In genomic region chr20:32451682-32452461, GRCh38 we compare ENCODE assay signal across 13 cellular contexts.
DNase-seq lines count a peak whose midpoint lies in the region; ATAC-seq and TF ChIP-seq lines count a peak whose summit lies in the region.
"Had no signal": no experiment of that assay in that cellular context is flagged by ENCODE, and none has a peak within 500 bp of the region (broad histone marks: within the 10 kb centered on the region; RNA-seq: fewer than 3 reads in every experiment).

No MANE protein-coding gene starts in this region.

- no peaks in the 10 kb centered on the region for H3K27me3 Mint-ChIP-seq in central memory CD8-positive, alpha-beta T cell

- peaks cover 32% of the 10 kb centered on the region for H3K36me3 Mint-ChIP-seq in central memory CD8-positive, alpha-beta T cell (ENCODE audit: insufficient read depth)

- no peak overlapping the region for H3K27ac ChIP-seq in coronary artery
- H3K27ac ChIP-seq: GM23248, thyroid gland had no signal

- DNase-seq in NCI-H82 (lab: John Stamatoyannopoulos, UW) (peak; percentile 29), NCI-H82 treated with DMSO at 0.1 percent for 48 hours (lab: John Stamatoyannopoulos, UW; ENCODE audit: unreplicated experiment) (no peak), NB4 (ENCODE audit: low read depth) (peak; percentile 52), posterior vena cava (ENCODE audit: low spot score) (peak; percentile 71), coronary artery (ENCODE audit: low spot score) (no peak), LoVo (ENCODE audit: low spot score) (no peak)
- no peak for DNase-seq in central memory CD8-positive, alpha-beta T cell (ENCODE audit: low spot score in 2 of 2)
- DNase-seq: amygdala, GM23248, NCI-H1105, NCI-H524, thyroid gland had no signal

- peak overlapping the region; percentile 81 for H3K27ac Mint-ChIP-seq in central memory CD8-positive, alpha-beta T cell (ENCODE audit: low read depth)

- H3K4me3 ChIP-seq in NB4 (ENCODE audit: low read depth, low read length) (no peak overlapping the region), coronary artery (no peak overlapping the region)
- H3K4me3 ChIP-seq: GM23248, thyroid gland had no signal

- H3K4me3 Mint-ChIP-seq in central memory CD8-positive, alpha-beta T cell, result no peak overlapping the region

- no peak for TF ChIP-seq POLR2A in NB4 (IDR thresholded peaks at IDR 0.05; ENCODE audit: extremely low read depth, insufficient read length)

- peak; percentile 19 for TF ChIP-seq CTCF in NB4 (IDR thresholded peaks at IDR 0.05; ENCODE audit: low read depth, low read length)
- no peak for TF ChIP-seq CTCF in coronary artery (IDR thresholded peaks at IDR 0.05)

- peaks cover 14% of the 10 kb centered on the region for H3K4me1 Mint-ChIP-seq in central memory CD8-positive, alpha-beta T cell

- ATAC-seq in central memory CD8-positive, alpha-beta T cell (replicated peaks; ENCODE audit: extremely low read depth, poor library complexity, severe bottlenecking), result no peak
- no peak for ATAC-seq in GM19023 (IDR thresholded peaks at IDR 0.05; ENCODE audit: unreplicated experiment)

- no peaks in the 10 kb centered on the region for H3K9me3 Mint-ChIP-seq in central memory CD8-positive, alpha-beta T cell

- intact Hi-C loops in posterior vena cava (cut with DNase I), result no loop called here

Comparison
In these comparisons a context has a peak if more than half of its experiments do, and no peak if none do; other contexts are left out.
1. DNase-seq: peak in NCI-H82 (single experiment), NB4 (single experiment) and posterior vena cava (single experiment); none in NCI-H82 treated with DMSO at 0.1 percent for 48 hours (single experiment), central memory CD8-positive, alpha-beta T cell (0 of 2), coronary artery (single experiment) and LoVo (single experiment).